Comparison of ENCODE assay signal across 30 cellular contexts in genomic region chr2:16035747-16036745, GRCh38.
"Had no signal": no experiment of that assay in that cellular context is flagged by ENCODE, and none has a peak within 500 bp of the region (broad histone marks: within the 10 kb centered on the region; RNA-seq: fewer than 3 reads in every experiment).

No MANE protein-coding gene starts in this region.

- H3K4me1 Mint-ChIP-seq: activated CD8-positive, alpha-beta memory T cell treated with anti-CD3 and anti-CD28 coated beads, Interleukin-2, amount 10 ng/mL, durations not matched to agents 7 days and 5 days; central memory CD8-positive, alpha-beta T cell had no signal

- H3K27ac Mint-ChIP-seq: activated CD8-positive, alpha-beta memory T cell treated with anti-CD3 and anti-CD28 coated beads, Interleukin-2, amount 10 ng/mL, durations not matched to agents 7 days and 5 days; activated naive CD4-positive, alpha-beta T cell treated with anti-CD3 and anti-CD28 coated beads, Interleukin-2, amount 50 U/mL, for 72 hours; activated T-cell treated with anti-CD3 and anti-CD28 coated beads, Interleukin-2, amount 50 U/mL, for 24 hours; activated T-helper 1 cell treated with anti-CD3 and anti-CD28 coated beads, Interleukin-12 subunit alpha, Interleukin-12 subunit beta, Interleukin-2, Interleukin-4 antibody, amounts not matched to agents 30 ng/mL and 10 ng/mL and 1 ng/mL, durations not matched to agents 14 hours and 24 hours and 36 hours; T-helper 1 cell treated with Interleukin-12 subunit alpha and Interleukin-12 subunit beta and Interleukin-4 antibody, amounts not matched to agents 30 μg/mL and 1 μg/mL, for 36 hours; WTC11 had no signal

- H3K9me3 Mint-ChIP-seq: activated naive CD4-positive, alpha-beta T cell treated with anti-CD3 and anti-CD28 coated beads, Interleukin-2, amount 50 U/mL, for 72 hours; activated T-cell treated with anti-CD3 and anti-CD28 coated beads, Interleukin-2, amount 50 U/mL, for 24 hours; activated T-helper 1 cell treated with anti-CD3 and anti-CD28 coated beads, Interleukin-12 subunit alpha, Interleukin-12 subunit beta, Interleukin-2, Interleukin-4 antibody, amounts not matched to agents 30 ng/mL and 10 ng/mL and 1 ng/mL, durations not matched to agents 14 hours and 24 hours and 36 hours; central memory CD8-positive, alpha-beta T cell; T-helper 1 cell treated with Interleukin-12 subunit alpha and Interleukin-12 subunit beta and Interleukin-4 antibody, amounts not matched to agents 30 μg/mL and 1 μg/mL, for 36 hours; WTC11 had no signal

- DNase-seq: activated CD4-positive, alpha-beta T cell treated with anti-CD3 and anti-CD28 coated beads for 48 hours; activated CD4-positive, alpha-beta T cell treated with anti-CD3 and anti-CD28 coated beads, Interleukin-2, amount 50 U/mL, for 48 hours; activated CD4-positive, CD25-positive, alpha-beta regulatory T cell treated with anti-CD3 and anti-CD28 coated beads, Interleukin-2, amount 50 U/mL, for 72 hours; activated CD8-positive, alpha-beta memory T cell treated with anti-CD3 and anti-CD28 coated beads, Interleukin-2, amount 10 ng/mL, durations not matched to agents 7 days and 5 days; activated effector memory CD4-positive, alpha-beta T cell treated with Interleukin-2 at 50 U/mL for 16 hours; activated naive CD4-positive, alpha-beta T cell; activated T-cell treated with anti-CD3 and anti-CD28 coated beads, Interleukin-2, amount 50 U/mL, for 24 hours; amygdala; Karpas-422; MM.1S; NCI-H1105 treated with DMSO at 0.1 percent for 48 hours; NCI-H1694; NCI-H2029; NCI-H2107; NCI-H2171 treated with DMSO at 0.1 percent for 48 hours; NCI-H226; NCI-H526; NCI-H774; NK-92 treated with Interleukin-12 subunit alpha and Interleukin-12 subunit beta, amount 100 ng/mL, for 24 hours; OCI-M1; Peyer's patch; Right ventricle myocardium superior had no signal

- H3K36me3 ChIP-seq: Peyer's patch, SJSA1 had no signal

- H3K27me3 Mint-ChIP-seq: activated CD8-positive, alpha-beta memory T cell treated with anti-CD3 and anti-CD28 coated beads, Interleukin-2, amount 10 ng/mL, durations not matched to agents 7 days and 5 days; activated T-cell treated with anti-CD3 and anti-CD28 coated beads, Interleukin-2, amount 50 U/mL, for 24 hours; central memory CD8-positive, alpha-beta T cell had no signal

- H3K9me3 ChIP-seq: Peyer's patch, SJSA1 had no signal

- H3K27ac ChIP-seq: Peyer's patch, RWPE1, SJSA1 had no signal

- H3K27me3 ChIP-seq: Peyer's patch, SJSA1 had no signal

- ATAC-seq: activated CD8-positive, alpha-beta memory T cell treated with anti-CD3 and anti-CD28 coated beads, Interleukin-2, amount 10 ng/mL, durations not matched to agents 7 days and 5 days; activated naive CD4-positive, alpha-beta T cell treated with anti-CD3 and anti-CD28 coated beads, Interleukin-2, amount 50 U/mL, for 72 hours; WTC11 had no signal

- H3K36me3 Mint-ChIP-seq: activated CD8-positive, alpha-beta memory T cell treated with anti-CD3 and anti-CD28 coated beads, Interleukin-2, amount 10 ng/mL, durations not matched to agents 7 days and 5 days; activated naive CD4-positive, alpha-beta T cell treated with anti-CD3 and anti-CD28 coated beads, Interleukin-2, amount 50 U/mL, for 72 hours; brain; WTC11 had no signal

- H3K4me1 ChIP-seq: Peyer's patch, SJSA1 had no signal

- H3K4me3 ChIP-seq: Peyer's patch, SJSA1 had no signal

- H3K4me3 Mint-ChIP-seq: activated CD8-positive, alpha-beta memory T cell treated with anti-CD3 and anti-CD28 coated beads, Interleukin-2, amount 10 ng/mL, durations not matched to agents 7 days and 5 days; activated T-cell treated with anti-CD3 and anti-CD28 coated beads, Interleukin-2, amount 50 U/mL, for 24 hours; activated T-helper 1 cell treated with anti-CD3 and anti-CD28 coated beads, Interleukin-12 subunit alpha, Interleukin-12 subunit beta, Interleukin-2, Interleukin-4 antibody, amounts not matched to agents 30 ng/mL and 10 ng/mL and 1 ng/mL, durations not matched to agents 14 hours and 24 hours and 36 hours; central memory CD8-positive, alpha-beta T cell; T-helper 1 cell treated with Interleukin-12 subunit alpha and Interleukin-12 subunit beta and Interleukin-4 antibody, amounts not matched to agents 30 μg/mL and 1 μg/mL, for 36 hours; WTC11 had no signal
